In the genomic region with DNA sequence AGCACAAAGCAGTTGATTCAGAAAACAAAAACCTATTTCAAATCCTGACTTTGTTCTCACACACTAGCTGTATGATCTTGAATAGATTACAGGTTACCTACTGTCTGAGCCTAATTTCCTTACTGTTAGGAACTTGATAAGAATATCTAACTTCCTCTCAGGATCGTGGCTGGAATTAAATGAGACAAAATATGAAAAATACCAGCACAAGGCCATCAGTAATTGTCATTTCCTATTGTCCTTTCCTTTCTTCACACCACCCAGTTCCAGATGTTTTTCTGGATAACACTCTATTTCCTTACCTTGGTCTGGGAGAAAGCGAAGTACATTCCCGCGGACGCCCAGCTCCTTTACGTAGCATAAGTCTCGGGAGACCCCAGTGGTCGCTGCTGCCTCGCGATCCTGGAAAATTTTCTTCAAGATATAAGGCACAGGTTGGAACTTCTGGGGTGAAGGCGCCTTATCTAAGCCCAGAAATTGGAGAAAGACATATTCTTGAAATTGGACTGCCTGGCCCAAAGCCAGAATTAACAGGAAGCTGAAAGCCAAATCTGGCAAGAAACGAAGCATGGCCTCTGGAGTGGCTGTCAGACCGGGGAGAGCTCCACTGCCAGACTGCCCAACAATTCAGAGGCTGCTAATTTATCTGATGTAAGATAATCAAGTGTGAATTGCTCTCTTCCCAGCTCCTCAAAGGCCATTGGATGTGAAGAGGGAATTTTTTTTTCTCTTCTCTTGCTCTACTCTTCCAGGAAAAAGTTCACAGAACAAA, we compare ENCODE assay signal across 15 cellular contexts. TPM values are rescaled to one million over a fixed set of nuclear protein-coding genes. Genes with fewer than 3 reads are reported as not detected.
DNase-seq lines count a peak whose midpoint lies in the region; ATAC-seq and TF ChIP-seq lines count a peak whose summit lies in the region.
"Had no signal": no experiment of that assay in that cellular context is flagged by ENCODE, and none has a peak within 500 bp of the region (broad histone marks: within the 10 kb centered on the region; RNA-seq: fewer than 3 reads in every experiment).

A gene (minus strand): TSS at position 617 of the 772 bp plus-strand sequence. CDS start 47 bp downstream, at position 570.

- no peaks in the 10 kb centered on the region for H3K36me3 Mint-ChIP-seq in activated CD8-positive, alpha-beta memory T cell treated with anti-CD3 and anti-CD28 coated beads, Interleukin-2, amount 10 ng/mL, durations not matched to agents 7 days and 5 days
- H3K36me3 Mint-ChIP-seq: stimulated activated effector memory CD8-positive, alpha-beta T cell treated with anti-CD3 and anti-CD28 coated beads, Interleukin-12 subunit alpha, Interleukin-12 subunit beta, amount 100 ng/mL, for 72 hours had no signal

- ATAC-seq in activated CD8-positive, alpha-beta memory T cell treated with anti-CD3 and anti-CD28 coated beads, Interleukin-2, amount 10 ng/mL, durations not matched to agents 7 days and 5 days: no peak
- no peak for ATAC-seq in HG03439 (IDR thresholded peaks at IDR 0.05; ENCODE audit: unreplicated experiment)
- ATAC-seq: stimulated activated effector memory CD8-positive, alpha-beta T cell treated with anti-CD3 and anti-CD28 coated beads, Interleukin-12 subunit alpha, Interleukin-12 subunit beta, amount 100 ng/mL, for 72 hours had no signal

- peak within 1 kb of the TSS; percentile 37 for H3K9ac ChIP-seq in NT2/D1 (ENCODE audit: insufficient read length, low read depth)

- CTCF ChIA-PET in activated CD8-positive, alpha-beta memory T cell treated with anti-CD3 and anti-CD28 coated beads, Interleukin-2, amount 10 ng/mL, durations not matched to agents 7 days and 5 days (lab: Charles Lee): interaction anchor here (0.9 kb wide), 1 partner anchor 113 kb away, joined by 4 read pairs; no protein-coding TSS in a partner anchor

- H3K4me3 ChIP-seq in NT2/D1 (ENCODE audit: insufficient read length, low read depth) (no peak within 1 kb of the TSS), fibroblast of pulmonary artery (replicated peaks; ENCODE audit: low read depth, low read length) (no peak within 1 kb of the TSS)

- H3K4me1 Mint-ChIP-seq in activated CD8-positive, alpha-beta memory T cell treated with anti-CD3 and anti-CD28 coated beads, Interleukin-2, amount 10 ng/mL, durations not matched to agents 7 days and 5 days: no peaks in the 10 kb centered on the region

- H3K9me3 ChIP-seq in NT2/D1 (ENCODE audit: insufficient read depth, low read length): no peaks in the 10 kb centered on the region
- H3K9me3 ChIP-seq: ascending aorta had no signal

- H3K4me1 ChIP-seq in NT2/D1 (ENCODE audit: insufficient read depth, insufficient read length): peaks cover 3% of the 10 kb centered on the region
- H3K4me1 ChIP-seq: ascending aorta had no signal

- no peak within 1 kb of the TSS for H3K27ac Mint-ChIP-seq in activated CD8-positive, alpha-beta memory T cell treated with anti-CD3 and anti-CD28 coated beads, Interleukin-2, amount 10 ng/mL, durations not matched to agents 7 days and 5 days
- H3K27ac Mint-ChIP-seq: stimulated activated effector memory CD8-positive, alpha-beta T cell treated with anti-CD3 and anti-CD28 coated beads, Interleukin-12 subunit alpha, Interleukin-12 subunit beta, amount 100 ng/mL, for 72 hours had no signal

- TF ChIP-seq CTCF in fibroblast of pulmonary artery (IDR thresholded peaks at IDR 0.05; ENCODE audit: low read length, missing control alignments): no peak
- no peak for TF ChIP-seq CTCF in GM20000 (IDR thresholded peaks at IDR 0.05; ENCODE audit: extremely low read depth, missing control alignments)

- peaks cover 2% of the 10 kb centered on the region for H3K36me3 ChIP-seq in NT2/D1 (ENCODE audit: insufficient read depth, insufficient read length, low read length)
- H3K36me3 ChIP-seq: ascending aorta had no signal

- no peak within 1 kb of the TSS for H3K4me3 Mint-ChIP-seq in activated CD8-positive, alpha-beta memory T cell treated with anti-CD3 and anti-CD28 coated beads, Interleukin-2, amount 10 ng/mL, durations not matched to agents 7 days and 5 days
- H3K4me3 Mint-ChIP-seq: stimulated activated effector memory CD8-positive, alpha-beta T cell treated with anti-CD3 and anti-CD28 coated beads, Interleukin-12 subunit alpha, Interleukin-12 subunit beta, amount 100 ng/mL, for 72 hours had no signal

- DNase-seq in CMK (ENCODE audit: low read depth) (peak; percentile 72), NT2/D1 (ENCODE audit: low read depth, low spot score) (peak; percentile 70), fibroblast of pulmonary artery (ENCODE audit: low read depth) (peak; percentile 11), mucosa of gallbladder (ENCODE audit: low spot score) (peak; percentile 24), NCI-H2227 treated with DMSO at 0.1 percent for 48 hours (lab: John Stamatoyannopoulos, UW) (no peak), GM20000 (ENCODE audit: low spot score) (no peak)
- DNase-seq in activated CD8-positive, alpha-beta memory T cell treated with anti-CD3 and anti-CD28 coated beads, Interleukin-2, amount 10 ng/mL, durations not matched to agents 7 days and 5 days: no peak
- DNase-seq: COR-L47, islet precursor cell, MV-4-11, NCI-H510A treated with DMSO at 0.1 percent for 48 hours had no signal

- peaks cover 18% of the 10 kb centered on the region for H3K27me3 Mint-ChIP-seq in activated CD8-positive, alpha-beta memory T cell treated with anti-CD3 and anti-CD28 coated beads, Interleukin-2, amount 10 ng/mL, durations not matched to agents 7 days and 5 days

- no peaks in the 10 kb centered on the region for H3K9me3 Mint-ChIP-seq in activated CD8-positive, alpha-beta memory T cell treated with anti-CD3 and anti-CD28 coated beads, Interleukin-2, amount 10 ng/mL, durations not matched to agents 7 days and 5 days (ENCODE audit: low read depth)
- H3K9me3 Mint-ChIP-seq: stimulated activated effector memory CD8-positive, alpha-beta T cell treated with anti-CD3 and anti-CD28 coated beads, Interleukin-12 subunit alpha, Interleukin-12 subunit beta, amount 100 ng/mL, for 72 hours had no signal

- H3K27me3 ChIP-seq in NT2/D1 (ENCODE audit: insufficient read depth, insufficient read length): no peaks in the 10 kb centered on the region
- H3K27me3 ChIP-seq: ascending aorta had no signal

RNA-seq across cellular contexts. Expression of the gene that starts here (rescaled TPM):
- not detected for total RNA-seq in mucosa of gallbladder
- not detected for total RNA-seq in activated CD8-positive, alpha-beta memory T cell treated with anti-CD3 and anti-CD28 coated beads, Interleukin-2, amount 10 ng/mL, durations not matched to agents 7 days and 5 days
- total RNA-seq: ascending aorta, epithelial cell of proximal tubule had no signal

Comparison
In these comparisons a context has a peak if more than half of its experiments do, and no peak if none do; other contexts are left out.
1. Peak in DNase-seq in mucosa of gallbladder; RNA of the gene not detected or under 1 TPM.
2. DNase-seq: peak in CMK (single experiment), NT2/D1 (single experiment) and fibroblast of pulmonary artery (single experiment); none in NCI-H2227 treated with DMSO at 0.1 percent for 48 hours (single experiment), GM20000 (single experiment) and activated CD8-positive, alpha-beta memory T cell treated with anti-CD3 and anti-CD28 coated beads, Interleukin-2, amount 10 ng/mL, durations not matched to agents 7 days and 5 days (single experiment).